9 cellular contexts compared by ENCODE assay signal in the genomic region with DNA sequence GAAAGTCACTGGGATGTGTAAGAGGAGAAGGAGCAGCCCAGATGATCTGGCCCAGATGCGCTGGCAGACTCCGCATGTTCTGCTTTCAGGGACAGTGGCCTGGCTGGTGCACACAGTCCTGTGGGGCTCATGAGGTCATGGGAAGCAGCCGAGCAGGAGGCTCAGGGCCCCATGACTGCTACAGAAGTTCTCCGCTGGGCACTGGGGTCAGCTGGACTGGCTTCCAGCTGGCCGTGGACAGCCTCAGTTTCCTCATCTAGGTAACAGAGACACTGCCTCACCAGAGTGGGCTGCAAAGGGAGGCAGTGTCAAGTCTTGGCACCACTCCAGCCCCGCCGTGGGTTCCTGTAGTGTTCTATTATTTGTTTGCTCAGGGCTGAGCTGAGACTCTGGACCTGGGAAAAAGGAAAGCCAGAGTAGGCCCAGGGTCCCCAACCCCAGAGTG. TPM values are rescaled to one million over a fixed set of nuclear protein-coding genes. Genes with fewer than 3 reads are reported as not detected.
DNase-seq lines count a peak whose midpoint lies in the region; ATAC-seq and TF ChIP-seq lines count a peak whose summit lies in the region.
"Had no signal": no experiment of that assay in that cellular context is flagged by ENCODE, and none has a peak within 500 bp of the region (broad histone marks: within the 10 kb centered on the region; RNA-seq: fewer than 3 reads in every experiment).

No MANE protein-coding gene starts in this region.

- peak overlapping the region; percentile 100 for H3K27ac Mint-ChIP-seq in activated naive CD4-positive, alpha-beta T cell treated with anti-CD3 and anti-CD28 coated beads for 36 hours
- peak overlapping the region; percentile 94 to 95 for H3K27ac Mint-ChIP-seq in natural killer cell

- ATAC-seq in natural killer cell (no peak), GM19455 (IDR thresholded peaks at IDR 0.05; ENCODE audit: unreplicated experiment) (no peak), GM19397 (IDR thresholded peaks at IDR 0.05; ENCODE audit: unreplicated experiment) (no peak)

- H3K4me3 Mint-ChIP-seq in activated naive CD4-positive, alpha-beta T cell treated with anti-CD3 and anti-CD28 coated beads for 36 hours = peak overlapping the region; percentile 70
- peak overlapping the region; percentile 71 for H3K4me3 Mint-ChIP-seq in natural killer cell

- no peaks in the 10 kb centered on the region for H3K9me3 ChIP-seq in uterus

- TF ChIP-seq POLR2A in uterus (IDR thresholded peaks at IDR 0.05) = no peak

- H3K4me1 Mint-ChIP-seq in activated naive CD4-positive, alpha-beta T cell treated with anti-CD3 and anti-CD28 coated beads for 36 hours (ENCODE audit: low read depth) = peaks cover 95% of the 10 kb centered on the region
- peaks cover 69 to 77% of the 10 kb centered on the region in 2 donors for H3K4me1 Mint-ChIP-seq in natural killer cell

- H3K4me3 ChIP-seq in fibroblast of pulmonary artery (replicated peaks; ENCODE audit: low read depth, low read length) (no peak overlapping the region), uterus (no peak overlapping the region)

- H3K9me3 Mint-ChIP-seq in activated naive CD4-positive, alpha-beta T cell treated with anti-CD3 and anti-CD28 coated beads for 36 hours = no peaks in the 10 kb centered on the region
- no peaks in the 10 kb centered on the region for H3K9me3 Mint-ChIP-seq in natural killer cell

- H3K36me3 Mint-ChIP-seq in activated naive CD4-positive, alpha-beta T cell treated with anti-CD3 and anti-CD28 coated beads for 36 hours (ENCODE audit: low read depth) = peaks cover 52% of the 10 kb centered on the region
- H3K36me3 Mint-ChIP-seq in natural killer cell = no peaks in the 10 kb centered on the region

- no peak for TF ChIP-seq CTCF in fibroblast of pulmonary artery (IDR thresholded peaks at IDR 0.05; ENCODE audit: low read length, missing control alignments)
- no peak for TF ChIP-seq CTCF in natural killer cell (IDR thresholded peaks at IDR 0.05)
- no peak for TF ChIP-seq CTCF in uterus (IDR thresholded peaks at IDR 0.05)

- intact Hi-C loops in activated naive CD4-positive, alpha-beta T cell treated with anti-CD3 and anti-CD28 coated beads for 36 hours (cut with micrococcal nuclease) = loop anchor here (5.0 kb wide), 2 partner anchors 305 to 450 kb away; a partner anchor contains a TSS
- intact Hi-C loops in natural killer cell (cut with micrococcal nuclease) (no loop called here), uterus (cut with DNase I; ENCODE audit: low total_unique reads) (no loop called here)

- no peaks in the 10 kb centered on the region for H3K27me3 Mint-ChIP-seq in activated naive CD4-positive, alpha-beta T cell treated with anti-CD3 and anti-CD28 coated beads for 36 hours (ENCODE audit: low read depth)
- H3K27me3 Mint-ChIP-seq in natural killer cell (ENCODE audit: low read depth in 2 of 2) = no peaks in the 10 kb centered on the region

- H3K27me3 ChIP-seq in uterus = no peaks in the 10 kb centered on the region

- CTCF ChIA-PET in activated naive CD4-positive, alpha-beta T cell treated with anti-CD3 and anti-CD28 coated beads for 36 hours (lab: Charles Lee) = interaction anchor here (0.9 to 9.7 kb wide), 5 partner anchors 13 to 45 kb away, joined by 3 to 115 read pairs (median 5); a partner anchor contains a TSS

- peak overlapping the region; percentile 93 to 98 for H3K27ac ChIP-seq in uterus

- peaks cover 33 to 47% of the 10 kb centered on the region in 2 donors for H3K4me1 ChIP-seq in uterus

- no peaks in the 10 kb centered on the region for H3K36me3 ChIP-seq in uterus

- no peak for DNase-seq in activated naive CD4-positive, alpha-beta T cell treated with anti-CD3 and anti-CD28 coated beads for 36 hours
- DNase-seq in activated naive CD4-positive, alpha-beta T cell treated with anti-CD3 and anti-CD28 coated beads, Interleukin-2, amount 50 U/mL, for 16 hours = no peak
- DNase-seq in fibroblast of pulmonary artery (ENCODE audit: low read depth) (peak; percentile 22), natural killer cell (no peak), uterus (peak; percentile 80 to 82), kidney glomerular epithelial cell (lab: John Stamatoyannopoulos, UW) (no peak)
- DNase-seq: NCI-H1105 had no signal

RNA-seq across cellular contexts. Expression of a gene that starts 45.1 kb away (rescaled TPM):
- total RNA-seq in activated naive CD4-positive, alpha-beta T cell treated with anti-CD3 and anti-CD28 coated beads for 36 hours = 100 to 1,000 TPM in 1 of 2 experiments, 10 to 100 TPM in 1; 94.7 to 108 TPM
- 100 to 1,000 TPM; 269 to 291 (median 270) TPM for total RNA-seq in natural killer cell
- total RNA-seq in uterus = 100 to 1,000 TPM in 1 of 4 donors, 10 to 100 TPM in 3; 16.5 to 110 (median 38.6) TPM

RNA-seq across cellular contexts. Expression of a gene that starts 56.9 kb away (rescaled TPM):
- total RNA-seq in activated naive CD4-positive, alpha-beta T cell treated with anti-CD3 and anti-CD28 coated beads for 36 hours = 10 to 100 TPM; 10.1 to 11.7 TPM
- 10 to 100 TPM; 26.5 to 53.0 (median 31.0) TPM for total RNA-seq in natural killer cell
- total RNA-seq in uterus = 10 to 100 TPM; 14.1 to 73.8 (median 42.7) TPM

Comparison
In these comparisons a context has a peak if more than half of its experiments do, and no peak if none do; other contexts are left out.
1. DNase-seq: peak in fibroblast of pulmonary artery (single experiment) and uterus (2 of 2); none in activated naive CD4-positive, alpha-beta T cell treated with anti-CD3 and anti-CD28 coated beads for 36 hours (single experiment), activated naive CD4-positive, alpha-beta T cell treated with anti-CD3 and anti-CD28 coated beads, Interleukin-2, amount 50 U/mL, for 16 hours (single experiment), natural killer cell (single experiment) and kidney glomerular epithelial cell (single experiment).